In the genomic region with DNA sequence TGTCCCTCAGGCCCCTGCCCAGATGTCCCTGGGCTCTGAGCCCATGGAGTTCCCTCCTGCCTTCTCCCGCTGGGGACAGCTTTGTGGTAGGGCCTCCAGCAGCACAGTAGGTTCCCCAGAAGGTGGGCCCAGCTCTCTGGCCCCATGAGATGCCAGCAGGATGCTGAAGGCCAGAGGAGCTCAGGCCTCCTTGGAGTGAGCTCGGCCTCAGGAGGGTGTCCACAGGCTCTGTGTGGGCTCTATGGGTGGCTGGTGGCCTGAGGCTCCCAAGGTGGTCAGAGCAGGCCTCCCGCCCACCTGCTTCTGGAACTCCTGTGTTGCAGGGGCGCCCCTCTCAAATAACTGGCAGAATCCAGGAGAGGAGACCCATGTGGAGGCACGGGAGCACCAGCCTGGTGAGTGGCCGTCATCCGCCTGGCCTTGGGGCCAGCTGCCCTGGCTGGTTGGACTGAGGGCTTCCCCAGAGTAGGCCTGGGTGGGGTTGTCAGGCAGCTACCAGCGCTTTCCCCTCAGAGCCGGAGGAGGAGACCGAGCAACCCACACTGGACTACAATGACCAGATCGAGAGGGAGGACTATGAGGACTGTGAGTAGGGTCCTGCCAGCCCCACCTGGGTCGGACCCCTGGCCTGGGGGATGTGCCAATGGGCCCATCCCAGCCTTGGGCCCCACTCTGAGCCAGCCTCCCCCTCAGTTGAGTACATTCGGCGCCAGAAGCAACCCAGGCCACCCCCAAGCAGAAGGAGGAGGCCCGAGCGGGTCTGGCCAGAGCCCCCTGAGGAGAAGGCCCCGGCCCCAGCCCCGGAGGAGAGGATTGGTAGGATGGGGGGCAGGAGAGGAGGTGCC, we compare ENCODE assay signal across 1 cellular context.
TF ChIP-seq lines count a peak whose summit lies in the region.

No MANE protein-coding gene starts in this region.

TF ChIP-seq in IMR-90, 13 proteins besides CTCF, POLR2A, EP300 and RAD21:
- TF ChIP-seq MXI1 (IDR thresholded peaks at IDR 0.05; ENCODE audit: borderline replicate concordance, low read depth, low read length) (no peak), MAZ (IDR thresholded peaks at IDR 0.05; ENCODE audit: borderline replicate concordance, low read depth, low read length) (no peak), SMC3 (IDR thresholded peaks at IDR 0.05; ENCODE audit: low read depth, low read length) (no peak), CEBPB (IDR thresholded peaks at IDR 0.05; ENCODE audit: low read depth, low read length) (no peak), RCOR1 (IDR thresholded peaks at IDR 0.05; ENCODE audit: insufficient replicate concordance, low read length) (no peak), BHLHE40 (IDR thresholded peaks at IDR 0.05; ENCODE audit: low read depth, low read length) (no peak), RFX5 (IDR thresholded peaks at IDR 0.05; ENCODE audit: low read depth, low read length) (no peak), MAFK (IDR thresholded peaks at IDR 0.05; ENCODE audit: low read depth, low read length) (no peak), FOS (IDR thresholded peaks at IDR 0.05; ENCODE audit: low read depth, low read length) (no peak), CHD1 (IDR thresholded peaks at IDR 0.05; ENCODE audit: low read depth, low read length) (no peak)
- TF ChIP-seq, protein P1, sequence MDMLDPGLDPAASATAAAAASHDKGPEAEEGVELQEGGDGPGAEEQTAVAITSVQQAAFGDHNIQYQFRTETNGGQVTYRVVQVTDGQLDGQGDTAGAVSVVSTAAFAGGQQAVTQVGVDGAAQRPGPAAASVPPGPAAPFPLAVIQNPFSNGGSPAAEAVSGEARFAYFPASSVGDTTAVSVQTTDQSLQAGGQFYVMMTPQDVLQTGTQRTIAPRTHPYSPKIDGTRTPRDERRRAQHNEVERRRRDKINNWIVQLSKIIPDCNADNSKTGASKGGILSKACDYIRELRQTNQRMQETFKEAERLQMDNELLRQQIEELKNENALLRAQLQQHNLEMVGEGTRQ (IDR thresholded peaks at IDR 0.05; ENCODE audit: low read depth, low read length), result no peak
- TF ChIP-seq, protein P2, sequence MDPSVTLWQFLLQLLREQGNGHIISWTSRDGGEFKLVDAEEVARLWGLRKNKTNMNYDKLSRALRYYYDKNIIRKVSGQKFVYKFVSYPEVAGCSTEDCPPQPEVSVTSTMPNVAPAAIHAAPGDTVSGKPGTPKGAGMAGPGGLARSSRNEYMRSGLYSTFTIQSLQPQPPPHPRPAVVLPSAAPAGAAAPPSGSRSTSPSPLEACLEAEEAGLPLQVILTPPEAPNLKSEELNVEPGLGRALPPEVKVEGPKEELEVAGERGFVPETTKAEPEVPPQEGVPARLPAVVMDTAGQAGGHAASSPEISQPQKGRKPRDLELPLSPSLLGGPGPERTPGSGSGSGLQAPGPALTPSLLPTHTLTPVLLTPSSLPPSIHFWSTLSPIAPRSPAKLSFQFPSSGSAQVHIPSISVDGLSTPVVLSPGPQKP (IDR thresholded peaks at IDR 0.05; ENCODE audit: borderline replicate concordance, low read depth, low read length), result no peak
TF ChIP-seq in IMR-90: peak in this region for 0.
